Comparison of ENCODE assay signal across 32 cellular contexts in genomic region chr6:152094276-152094675, GRCh38.
A peak's percentile ranks its signal among the peaks of the same experiment; 100 is the strongest.
DNase-seq lines count a peak whose midpoint lies in the region; ATAC-seq and TF ChIP-seq lines count a peak whose summit lies in the region.
"Had no signal": no experiment of that assay in that cellular context is flagged by ENCODE, and none has a peak within 500 bp of the region (broad histone marks: within the 10 kb centered on the region; RNA-seq: fewer than 3 reads in every experiment).

No MANE protein-coding gene starts in this region.

- no peaks in the 10 kb centered on the region for H3K27me3 ChIP-seq in AG04450 (ENCODE audit: control insufficient read depth, insufficient read depth, low read length)
- no peaks in the 10 kb centered on the region for H3K27me3 ChIP-seq in PC-9 (ENCODE audit: insufficient read depth, low read depth)
- no peaks in the 10 kb centered on the region for H3K27me3 ChIP-seq in subcutaneous abdominal adipose tissue (ENCODE audit: control insufficient read depth in 5 of 5, insufficient read depth in 4 of 5, low read length in 5 of 5)
- H3K27me3 ChIP-seq: BE2C, left lung, spleen, stomach had no signal

- POLR2A ChIA-PET in AG04450 (lab: Yijun Ruan, JAX) (no interaction called here), PC-9 (lab: Charles Lee; ENCODE audit: unreplicated experiment) (no interaction called here)

- no peaks in the 10 kb centered on the region for H4K20me1 ChIP-seq in PC-9 (ENCODE audit: insufficient read depth)

- intact Hi-C loops in PC-9 (cut with micrococcal nuclease; ENCODE audit: unreplicated experiment), result no loop called here

- no peaks in the 10 kb centered on the region for H3K9me2 ChIP-seq in PC-9 (ENCODE audit: insufficient read depth)

- H3K36me3 Mint-ChIP-seq in activated naive CD4-positive, alpha-beta T cell treated with anti-CD3 and anti-CD28 coated beads, Interleukin-2, amount 50 U/mL, for 72 hours, result no peaks in the 10 kb centered on the region
- H3K36me3 Mint-ChIP-seq: activated CD4-positive, alpha-beta memory T cell treated with anti-CD3 and anti-CD28 coated beads for 36 hours; type B pancreatic cell had no signal

- H3K79me2 ChIP-seq in PC-9 (ENCODE audit: low read depth), result no peaks in the 10 kb centered on the region

- TF ChIP-seq CTCF in AG04450 (IDR thresholded peaks at IDR 0.05; ENCODE audit: low read depth, low read length) (no peak), PC-9 (conservative IDR thresholded peaks at IDR 0.05) (no peak)

- H3K4me1 ChIP-seq in PC-9 (replicated peaks; ENCODE audit: insufficient read depth) (peaks cover 69% of the 10 kb centered on the region), subcutaneous abdominal adipose tissue (ENCODE audit: control insufficient read depth in 5 of 5, insufficient read depth in 5 of 5, low read length in 5 of 5) (peaks cover 0 to 33% (median 27%) of the 10 kb centered on the region in 5 donors)
- H3K4me1 ChIP-seq: BE2C had no signal

- H3K9me3 Mint-ChIP-seq in activated naive CD4-positive, alpha-beta T cell treated with anti-CD3 and anti-CD28 coated beads, Interleukin-2, amount 50 U/mL, for 72 hours, result no peaks in the 10 kb centered on the region
- H3K9me3 Mint-ChIP-seq: activated CD4-positive, alpha-beta memory T cell treated with anti-CD3 and anti-CD28 coated beads for 36 hours; activated T-helper 2 cell treated with anti-CD3 and anti-CD28 coated beads, Interferon-gamma antibody, Interleukin-2, Interleukin-4, amounts not matched to agents 10 μg/mL and 5 μg/mL and 100 μg/mL, durations not matched to agents 14 hours and 24 hours and 36 hours; H9 had no signal

- no peak overlapping the region for H2AFZ ChIP-seq in PC-9

- H3K9ac ChIP-seq in subcutaneous abdominal adipose tissue (ENCODE audit: low read length in 5 of 5), result no peak overlapping the region
- H3K9ac ChIP-seq: KMS-11 had no signal

- H3K27ac ChIP-seq in AG04450 (ENCODE audit: low read depth, low read length), result peak overlapping the region; percentile 89
- H3K27ac ChIP-seq in PC-9, result peak overlapping the region; percentile 86
- H3K27ac ChIP-seq in epithelial cell of prostate, result peak overlapping the region; percentile 73
- peak overlapping the region; percentile 73 for H3K27ac ChIP-seq in subcutaneous abdominal adipose tissue (ENCODE audit: low read depth, low read length)
- H3K27ac ChIP-seq: HL-60, KMS-11 had no signal

- BruUV-seq in PC-9 (replicated peaks; lab: Mats Ljungman, UMichigan), result no TSS peak

- H3K9me3 ChIP-seq in AG04450 (ENCODE audit: control insufficient read depth, insufficient read depth, low read length) (peaks cover 5% of the 10 kb centered on the region), PC-9 (ENCODE audit: insufficient read depth, low read depth) (peaks cover 8% of the 10 kb centered on the region; the same call in 1 of the 2 replicates), subcutaneous abdominal adipose tissue (ENCODE audit: control insufficient read depth in 5 of 5, low read length in 5 of 5) (no peaks in the 10 kb centered on the region)
- H3K9me3 ChIP-seq: BE2C, left lung, spleen, stomach had no signal

- peaks cover 30% of the 10 kb centered on the region; the same call in 1 of the 2 replicates for H3F3A ChIP-seq in PC-9 (ENCODE audit: insufficient read depth, low read depth)

- 0 out of 2 replicates have a peak overlapping the region, but pooled peaks have one; percentile 23 for H3K4me2 ChIP-seq in PC-9
- H3K4me2 ChIP-seq: KMS-11 had no signal

- ATAC-seq in activated naive CD4-positive, alpha-beta T cell treated with anti-CD3 and anti-CD28 coated beads, Interleukin-2, amount 50 U/mL, for 72 hours, result no peak
- ATAC-seq in GM21723 (IDR thresholded peaks at IDR 0.05; ENCODE audit: unreplicated experiment), result no peak
- ATAC-seq: Panc1 had no signal

- CTCF ChIA-PET in AG04450 (lab: Charles Lee) (interaction anchor here (2.2 to 4.2 kb wide), 2 partner anchors 32 to 329 kb away, joined by 6 to 41 read pairs; no protein-coding TSS in a partner anchor), PC-9 (lab: Charles Lee) (interaction anchor here (0.7 kb wide), 1 partner anchor 15 kb away, joined by 4 read pairs; no protein-coding TSS in a partner anchor)

- H3K4me3 ChIP-seq in AG04450 (ENCODE audit: low read depth, low read length) (no peak overlapping the region), PC-9 (no peak overlapping the region), subcutaneous abdominal adipose tissue (ENCODE audit: low read depth in 1 of 5, low read length in 5 of 5) (no peak overlapping the region)
- H3K4me3 ChIP-seq: left lung, spleen, stomach had no signal

- H3K36me3 ChIP-seq in PC-9 (ENCODE audit: low read depth) (no peaks in the 10 kb centered on the region), subcutaneous abdominal adipose tissue (ENCODE audit: control insufficient read depth in 5 of 5, insufficient read depth in 5 of 5, low read length in 5 of 5) (peaks cover 0 to 3% (median 0%) of the 10 kb centered on the region in 5 donors)
- H3K36me3 ChIP-seq: BE2C, left lung, spleen, stomach had no signal

- H3K27ac Mint-ChIP-seq in activated naive CD4-positive, alpha-beta T cell treated with anti-CD3 and anti-CD28 coated beads, Interleukin-2, amount 50 U/mL, for 72 hours, result no peak overlapping the region
- H3K27ac Mint-ChIP-seq: activated CD4-positive, alpha-beta memory T cell treated with anti-CD3 and anti-CD28 coated beads for 36 hours; activated T-helper 2 cell treated with anti-CD3 and anti-CD28 coated beads, Interferon-gamma antibody, Interleukin-2, Interleukin-4, amounts not matched to agents 10 μg/mL and 5 μg/mL and 100 μg/mL, durations not matched to agents 14 hours and 24 hours and 36 hours; H9 had no signal

- DNase-seq in AG04450 (ENCODE audit: low read depth, low spot score), result no peak
- no peak for DNase-seq in PC-9
- no peak for DNase-seq in epithelial cell of prostate (ENCODE audit: low read depth, low spot score)
- no peak for DNase-seq in activated naive CD4-positive, alpha-beta T cell treated with anti-CD3 and anti-CD28 coated beads, Interleukin-2, amount 50 U/mL, for 72 hours (ENCODE audit: low spot score in 2 of 2)
- DNase-seq in activated T-cell treated with anti-CD3 and anti-CD28 coated beads for 4 hours, result no peak
- DNase-seq in HuH-7.5 (ENCODE audit: low spot score), result no peak
- DNase-seq: activated CD4-positive, alpha-beta memory T cell treated with anti-CD3 and anti-CD28 coated beads for 36 hours; activated CD4-positive, CD25-positive, alpha-beta regulatory T cell treated with anti-CD3 and anti-CD28 coated beads, Interleukin-2, amount 50 U/mL, for 72 hours; activated naive CD4-positive, alpha-beta T cell treated with anti-CD3 and anti-CD28 coated beads, Interleukin-2, amount 50 U/mL, for 16 hours; amygdala; BE2C; glutamatergic neuron; H9; left lung; MM.1S; NCI-H2029; NCI-H2227 treated with DMSO at 0.1 percent for 48 hours; posterior cingulate gyrus; right cardiac atrium; SHP77 treated with DMSO at 0.1 percent for 48 hours; spleen; stimulated activated CD4-positive, alpha-beta T cell treated with anti-CD3 and anti-CD28 coated beads, Interleukin-2, amount 100 ng/mL, for 24 hours; stimulated activated CD8-positive, alpha-beta memory T cell treated with anti-CD3 and anti-CD28 coated beads, Interleukin-4, amount 100 ng/mL, for 48 hours; stomach; T-helper 2 cell had no signal
